In genomic region chr16:14092579-14092978, GRCh38 we compare ENCODE assay signal across 25 cellular contexts.
"Had no signal": no experiment of that assay in that cellular context is flagged by ENCODE, and none has a peak within 500 bp of the region (broad histone marks: within the 10 kb centered on the region; RNA-seq: fewer than 3 reads in every experiment).

No MANE protein-coding gene starts in this region.

- DNase-seq: activated CD4-positive, alpha-beta T cell treated with anti-CD3 and anti-CD28 coated beads, Interleukin-2, amount 50 U/mL, for 4 hours; activated CD8-positive, alpha-beta memory T cell treated with anti-CD3 and anti-CD28 coated beads for 24 hours; activated CD8-positive, alpha-beta memory T cell treated with anti-CD3 and anti-CD28 coated beads, Interleukin-2, amount 50 U/mL, for 4 hours; activated T-cell treated with anti-CD3 and anti-CD28 coated beads, Interleukin-2, amount 50 U/mL, for 24 hours; aorta; central memory CD4-positive, alpha-beta T cell; foreskin keratinocyte; glutamatergic neuron; immature natural killer cell; kidney glomerular epithelial cell; left lung; nephron progenitor cell; right lobe of liver; small intestine; stimulated activated CD4-positive, alpha-beta T cell treated with anti-CD3 and anti-CD28 coated beads, Interleukin-15, amount 100 ng/mL, for 24 hours; stomach; T-helper 1 cell had no signal

- H2AFZ ChIP-seq: hepatocyte had no signal

- H3K4me1 Mint-ChIP-seq: immature natural killer cell had no signal

- H3K36me3 ChIP-seq: left lung, right lobe of liver, stomach had no signal

- H3K4me3 Mint-ChIP-seq: activated T-cell treated with anti-CD3 and anti-CD28 coated beads, Interleukin-2, amount 50 U/mL, for 24 hours; activated T-helper 17 cell treated with anti-CD3 and anti-CD28 coated beads, Interleukin-2, amount 50 U/mL, for 72 hours; brain; immature natural killer cell; nephron progenitor cell; stimulated activated memory B cell treated with anti-CD40 and anti-IgM and Interleukin-4, amounts not matched to agents 10 μg/mL and 1 μg/mL and 100 μg/mL, for 72 hours had no signal

- H3K4me2 ChIP-seq: hepatocyte had no signal

- H3K27me3 ChIP-seq: foreskin keratinocyte, hepatocyte, left lung, right lobe of liver, stomach had no signal

- H3K4me3 ChIP-seq: hepatocyte, left lung, right lobe of liver, stomach had no signal

- H3K27me3 Mint-ChIP-seq: activated T-cell treated with anti-CD3 and anti-CD28 coated beads, Interleukin-2, amount 50 U/mL, for 24 hours; activated T-helper 17 cell treated with anti-CD3 and anti-CD28 coated beads, Interleukin-2, amount 50 U/mL, for 72 hours; brain; stimulated activated memory B cell treated with anti-CD40 and anti-IgM and Interleukin-4, amounts not matched to agents 10 μg/mL and 1 μg/mL and 100 μg/mL, for 72 hours had no signal

- FAIRE-seq: colon, small intestine, TTC549 had no signal

- H3K36me3 Mint-ChIP-seq: immature natural killer cell had no signal

- ATAC-seq: activated naive CD4-positive, alpha-beta T cell treated with anti-CD3 and anti-CD28 coated beads, Interleukin-2, amount 50 U/mL, for 72 hours; activated T-helper 17 cell treated with anti-CD3 and anti-CD28 coated beads, Interleukin-2, amount 50 U/mL, for 72 hours; foreskin keratinocyte; left lung; right lobe of liver; stimulated activated memory B cell treated with anti-CD40 and anti-IgM and Interleukin-4, amounts not matched to agents 10 μg/mL and 1 μg/mL and 100 μg/mL, for 72 hours had no signal

- H3K9me3 ChIP-seq: left lung, right lobe of liver, stomach had no signal

- H3K27ac ChIP-seq: epithelial cell of prostate, foreskin keratinocyte, hepatocyte, right lobe of liver had no signal

- H3K9me3 Mint-ChIP-seq: activated naive CD4-positive, alpha-beta T cell treated with anti-CD3 and anti-CD28 coated beads, Interleukin-2, amount 50 U/mL, for 72 hours; activated T-cell treated with anti-CD3 and anti-CD28 coated beads, Interleukin-2, amount 50 U/mL, for 24 hours; activated T-helper 17 cell treated with anti-CD3 and anti-CD28 coated beads, Interleukin-2, amount 50 U/mL, for 72 hours; immature natural killer cell; stimulated activated memory B cell treated with anti-CD40 and anti-IgM and Interleukin-4, amounts not matched to agents 10 μg/mL and 1 μg/mL and 100 μg/mL, for 72 hours had no signal

- H3K27ac Mint-ChIP-seq: activated naive CD4-positive, alpha-beta T cell treated with anti-CD3 and anti-CD28 coated beads, Interleukin-2, amount 50 U/mL, for 72 hours; activated T-cell treated with anti-CD3 and anti-CD28 coated beads, Interleukin-2, amount 50 U/mL, for 24 hours; activated T-helper 17 cell treated with anti-CD3 and anti-CD28 coated beads, Interleukin-2, amount 50 U/mL, for 72 hours; brain; immature natural killer cell; nephron progenitor cell; stimulated activated memory B cell treated with anti-CD40 and anti-IgM and Interleukin-4, amounts not matched to agents 10 μg/mL and 1 μg/mL and 100 μg/mL, for 72 hours had no signal
